Comparison of ENCODE assay signal across 8 cellular contexts in genomic region chr19:10871711-10872550, GRCh38. TPM values are rescaled to one million over a fixed set of nuclear protein-coding genes. Genes with fewer than 3 reads are reported as not detected.
A peak's percentile ranks its signal among the peaks of the same experiment; 100 is the strongest.
DNase-seq lines count a peak whose midpoint lies in the region; ATAC-seq, FAIRE-seq and TF ChIP-seq lines count a peak whose summit lies in the region.

No MANE protein-coding gene starts in this region.

- POLR2A ChIA-PET in HepG2 (lab: Yijun Ruan, JAX) = interaction anchor here (2.4 kb wide), 1 partner anchor 36 kb away, joined by 7 read pairs; the partner anchor contains the start of gene TMED1

- peaks cover 20% of the 10 kb centered on the region for H3K4me1 Mint-ChIP-seq in central memory CD8-positive, alpha-beta T cell

- ATAC-seq in GM18517 (IDR thresholded peaks at IDR 0.05; ENCODE audit: unreplicated experiment) (peak; percentile 2), HG03039 (IDR thresholded peaks at IDR 0.05; ENCODE audit: unreplicated experiment) (peak; percentile 13), HepG2 (peak; percentile 8)
- ATAC-seq in central memory CD8-positive, alpha-beta T cell (replicated peaks; ENCODE audit: extremely low read depth, poor library complexity, severe bottlenecking) = no peak

- TF ChIP-seq EP300 in HepG2 (IDR thresholded peaks at IDR 0.05; ENCODE audit: low read depth in 2 of 2, low read length in 2 of 2) (no peak), HepG2 (CRISPR knock-in tag; IDR thresholded peaks at IDR 0.05; ENCODE audit: borderline replicate concordance) (no peak)

- H3K9ac ChIP-seq in HepG2 (ENCODE audit: insufficient read depth, low read depth, low read length) = peak overlapping the region; percentile 82

- H3K4me2 ChIP-seq in HepG2 (ENCODE audit: low read depth, low read length) = peak overlapping the region; percentile 87

- WGBS in HepG2 (ENCODE audit: low lambda C conversion rate) = 1% methylated on average over 18 of the region's 91 CpGs

- peaks cover 11% of the 10 kb centered on the region for H3K36me3 Mint-ChIP-seq in central memory CD8-positive, alpha-beta T cell (ENCODE audit: insufficient read depth)

- DNase-seq in T-helper 22 cell (ENCODE audit: low read depth) (peak; percentile 7), HepG2 (ENCODE audit: low spot score) (no peak), mucosa of gallbladder (ENCODE audit: low spot score) (no peak), NCI-H187 treated with DMSO at 0.1 percent for 48 hours (lab: John Stamatoyannopoulos, UW) (no peak)
- DNase-seq in central memory CD8-positive, alpha-beta T cell (ENCODE audit: low spot score in 2 of 2) = no peak
- peak; percentile 10 for DNase-seq in stimulated activated CD8-positive, alpha-beta memory T cell treated with anti-CD3 and anti-CD28 coated beads, Interleukin-15, amount 100 ng/mL, for 24 hours (ENCODE audit: low read depth)

- H3K4me1 ChIP-seq in HepG2 (ENCODE audit: insufficient read depth, low read length) = peaks cover 57% of the 10 kb centered on the region

- in situ Hi-C loops in HepG2 (cut with HindIII; ENCODE audit: extremely low pct_ligation_motif_present, low pct_unique_long_range_greater_than_20kb) = no loop called here

- H3K4me3 Mint-ChIP-seq in central memory CD8-positive, alpha-beta T cell = peak overlapping the region; percentile 81

- intact Hi-C loops in HepG2 (cut with micrococcal nuclease; ENCODE audit: unreplicated experiment) = loop anchor here (10.0 kb wide), 1 partner anchor 53 kb away; the partner anchor contains the start of genes TIMM29 and YIPF2

- peak overlapping the region; percentile 60 for H3K27ac ChIP-seq in HepG2 (ENCODE audit: extremely low read length, insufficient read depth, low read length)

- no peaks in the 10 kb centered on the region for H3K9me3 Mint-ChIP-seq in central memory CD8-positive, alpha-beta T cell

- H3K27me3 ChIP-seq in HepG2 (ENCODE audit: control insufficient read depth in 1 of 2, insufficient read depth in 2 of 2, low read length in 2 of 2) = no peaks in the 10 kb centered on the region

- no peak for FAIRE-seq in HepG2 (lab: Jason Lieb, UNC)

- CTCF ChIA-PET in HepG2 (lab: Yijun Ruan, JAX; ENCODE audit: low intra/inter-chr PET ratio, low total read pairs) = no interaction called here

- peak overlapping the region; percentile 52 for H3K27ac Mint-ChIP-seq in central memory CD8-positive, alpha-beta T cell (ENCODE audit: low read depth)

- H2AFZ ChIP-seq in HepG2 (ENCODE audit: low read length) = no peak overlapping the region

- H3K79me2 ChIP-seq in HepG2 (ENCODE audit: insufficient read depth, low read length) = peaks cover 41% of the 10 kb centered on the region

- no peak for TF ChIP-seq RAD21 in HepG2 (CRISPR knock-in tag; IDR thresholded peaks at IDR 0.05)

- no peaks in the 10 kb centered on the region for H3K27me3 Mint-ChIP-seq in central memory CD8-positive, alpha-beta T cell

- no peak for TF ChIP-seq CTCF in HepG2 (CRISPR knock-in tag; IDR thresholded peaks at IDR 0.05)

- peak overlapping the region; percentile 85 to 96 (median 87) for H3K4me3 ChIP-seq in HepG2 (replicated peaks in 1 of 3; ENCODE audit: insufficient read depth in 1 of 3, low read depth in 2 of 3, low read length in 3 of 3)

- BruUV-seq in HepG2 (replicated peaks; lab: Mats Ljungman, UMichigan) = no TSS peak

- H3K36me3 ChIP-seq in HepG2 (replicated peaks in 1 of 2; ENCODE audit: control insufficient read depth in 1 of 2, insufficient read depth in 2 of 2, low read length in 2 of 2) = peaks cover 0 to 2% of the 10 kb centered on the region in 2 experiments; a peak in 1 of 5 replicates

- no peak for TF ChIP-seq POLR2A in HepG2 (IDR thresholded peaks at IDR 0.05; ENCODE audit: insufficient read depth in 1 of 2, low read depth in 2 of 2, low read length in 2 of 2)

- H3K9me3 ChIP-seq in HepG2 (ENCODE audit: low read length) = no peaks in the 10 kb centered on the region

- H4K20me1 ChIP-seq in HepG2 (ENCODE audit: insufficient read depth, low read length) = no peaks in the 10 kb centered on the region

RNA-seq across cellular contexts. Expression of gene CARM1, which starts 0.6 kb away (rescaled TPM):
- total RNA-seq in HepG2 (2016; rRNA removed; fragmentation: Illumina TruSeq; extraction: Trizol) (21.9 and 27.6 TPM in 2 replicates), mucosa of gallbladder (33.5 TPM)
- total RNA-seq in HepG2 (2016; cell fraction: cytosol; rRNA removed; fragmentation: Illumina TruSeq; extraction: Trizol; ENCODE audit: low read depth) = 8.8 and 9.4 TPM in 2 replicates
- 18.6 and 27.9 TPM in 2 replicates for total RNA-seq in HepG2 (2016; cell fraction: insoluble cytoplasmic fraction; rRNA removed; fragmentation: Illumina TruSeq; extraction: Trizol)
- total RNA-seq in HepG2 (2016; cell fraction: membrane; rRNA removed; fragmentation: Illumina TruSeq; extraction: Trizol) = 21.1 and 24.7 TPM in 2 replicates
- 16.8 and 18.1 TPM in 2 replicates for total RNA-seq in HepG2 (2016; cell fraction: nucleus; rRNA removed; fragmentation: Illumina TruSeq; extraction: Trizol)
- polyA plus RNA-seq in HepG2 (2011; rRNA removed) = 53.0 and 55.8 TPM in 2 replicates
- polyA plus RNA-seq in HepG2 (2011; cell fraction: cytosol; rRNA removed) = 27.6 and 51.7 TPM in 2 replicates
- 83.1 and 120 TPM in 2 replicates for polyA plus RNA-seq in HepG2 (2011; cell fraction: nucleus; rRNA removed)
- 33.4 and 44.2 TPM in 2 replicates for polyA plus RNA-seq in HepG2 (2012)
- polyA plus RNA-seq in HepG2 (2016; cell fraction: cytosol; fragmentation: Illumina TruSeq; extraction: Trizol; ENCODE audit: low read depth) = 12.8 and 12.9 TPM in 2 replicates
- polyA plus RNA-seq in HepG2 (2016; cell fraction: insoluble cytoplasmic fraction; fragmentation: Illumina TruSeq; extraction: Trizol; ENCODE audit: low read depth) = 41.9 and 59.7 TPM in 2 replicates
- polyA plus RNA-seq in HepG2 (2016; cell fraction: membrane; fragmentation: Illumina TruSeq; extraction: Trizol; ENCODE audit: low read depth) = 29.0 and 31.4 TPM in 2 replicates
- polyA plus RNA-seq in HepG2 (2016; cell fraction: nucleus; fragmentation: Illumina TruSeq; extraction: Trizol; ENCODE audit: insufficient read depth, low read depth) = 54.5 and 65.3 TPM in 2 replicates
- 34.3 and 76.6 TPM in 2 replicates for polyA minus RNA-seq in HepG2 (2011; rRNA and poly(A)+ RNA removed; ENCODE audit: low replicate concordance)
- polyA minus RNA-seq in HepG2 (2011; cell fraction: cytosol; rRNA and poly(A)+ RNA removed) = 18.8 and 19.0 TPM in 2 replicates
- 16.2 and 20.0 TPM in 2 replicates for polyA minus RNA-seq in HepG2 (2011; cell fraction: nucleus; rRNA and poly(A)+ RNA removed)

RNA-seq across cellular contexts. Expression of gene C19orf38, which starts 23.7 kb away (rescaled TPM):
- not detected in 2 replicates for total RNA-seq in HepG2 (2016; rRNA removed; fragmentation: Illumina TruSeq; extraction: Trizol)
- not detected in 2 replicates for total RNA-seq in HepG2 (2016; cell fraction: cytosol; rRNA removed; fragmentation: Illumina TruSeq; extraction: Trizol; ENCODE audit: low read depth)
- total RNA-seq in HepG2 (2016; cell fraction: insoluble cytoplasmic fraction; rRNA removed; fragmentation: Illumina TruSeq; extraction: Trizol) = not detected in 2 replicates
- 0.37 TPM in 1 of 2 replicates, not detected in the other for total RNA-seq in HepG2 (2016; cell fraction: membrane; rRNA removed; fragmentation: Illumina TruSeq; extraction: Trizol)
- not detected in 2 replicates for total RNA-seq in HepG2 (2016; cell fraction: nucleus; rRNA removed; fragmentation: Illumina TruSeq; extraction: Trizol)
- polyA plus RNA-seq in HepG2 (2011; rRNA removed) = 0.10 and 0.11 TPM in 2 replicates
- polyA plus RNA-seq in HepG2 (2011; cell fraction: cytosol; rRNA removed) = 0.09 TPM in 1 of 2 replicates, not detected in the other
- not detected in 2 replicates for polyA plus RNA-seq in HepG2 (2011; cell fraction: nucleus; rRNA removed)
- 0.12 TPM in 1 of 2 replicates, not detected in the other for polyA plus RNA-seq in HepG2 (2012)
- not detected in 2 replicates for polyA plus RNA-seq in HepG2 (2016; cell fraction: cytosol; fragmentation: Illumina TruSeq; extraction: Trizol; ENCODE audit: low read depth)
- not detected in 2 replicates for polyA plus RNA-seq in HepG2 (2016; cell fraction: insoluble cytoplasmic fraction; fragmentation: Illumina TruSeq; extraction: Trizol; ENCODE audit: low read depth)
- 0.14 TPM in 1 of 2 replicates, not detected in the other for polyA plus RNA-seq in HepG2 (2016; cell fraction: membrane; fragmentation: Illumina TruSeq; extraction: Trizol; ENCODE audit: low read depth)
- not detected in 2 replicates for polyA plus RNA-seq in HepG2 (2016; cell fraction: nucleus; fragmentation: Illumina TruSeq; extraction: Trizol; ENCODE audit: insufficient read depth, low read depth)
- polyA minus RNA-seq in HepG2 (2011; rRNA and poly(A)+ RNA removed; ENCODE audit: low replicate concordance) = 0.49 TPM in 1 of 2 replicates, not detected in the other
- not detected in 2 replicates for polyA minus RNA-seq in HepG2 (2011; cell fraction: cytosol; rRNA and poly(A)+ RNA removed)
- polyA minus RNA-seq in HepG2 (2011; cell fraction: nucleus; rRNA and poly(A)+ RNA removed) = not detected in 2 replicates
- 0.78 TPM for total RNA-seq in mucosa of gallbladder

RNA-seq across cellular contexts. Expression of gene TMED1, which starts 35.9 kb away (rescaled TPM):
- 26.4 and 51.8 TPM in 2 replicates for total RNA-seq in HepG2 (2016; rRNA removed; fragmentation: Illumina TruSeq; extraction: Trizol)
- total RNA-seq in HepG2 (2016; cell fraction: cytosol; rRNA removed; fragmentation: Illumina TruSeq; extraction: Trizol; ENCODE audit: low read depth) = 16.7 and 20.2 TPM in 2 replicates
- 27.5 and 55.8 TPM in 2 replicates for total RNA-seq in HepG2 (2016; cell fraction: insoluble cytoplasmic fraction; rRNA removed; fragmentation: Illumina TruSeq; extraction: Trizol)
- total RNA-seq in HepG2 (2016; cell fraction: membrane; rRNA removed; fragmentation: Illumina TruSeq; extraction: Trizol) = 28.1 and 29.2 TPM in 2 replicates
- 33.0 and 36.4 TPM in 2 replicates for total RNA-seq in HepG2 (2016; cell fraction: nucleus; rRNA removed; fragmentation: Illumina TruSeq; extraction: Trizol)
- 48.3 and 59.9 TPM in 2 replicates for polyA plus RNA-seq in HepG2 (2011; rRNA removed)
- 79.8 and 90.0 TPM in 2 replicates for polyA plus RNA-seq in HepG2 (2011; cell fraction: cytosol; rRNA removed)
- polyA plus RNA-seq in HepG2 (2011; cell fraction: nucleus; rRNA removed) = 24.7 and 26.9 TPM in 2 replicates
- 25.8 and 36.4 TPM in 2 replicates for polyA plus RNA-seq in HepG2 (2012)
- polyA plus RNA-seq in HepG2 (2016; cell fraction: cytosol; fragmentation: Illumina TruSeq; extraction: Trizol; ENCODE audit: low read depth) = 15.9 and 17.5 TPM in 2 replicates
- polyA plus RNA-seq in HepG2 (2016; cell fraction: insoluble cytoplasmic fraction; fragmentation: Illumina TruSeq; extraction: Trizol; ENCODE audit: low read depth) = 22.0 and 23.3 TPM in 2 replicates
- 17.1 and 19.3 TPM in 2 replicates for polyA plus RNA-seq in HepG2 (2016; cell fraction: membrane; fragmentation: Illumina TruSeq; extraction: Trizol; ENCODE audit: low read depth)
- polyA plus RNA-seq in HepG2 (2016; cell fraction: nucleus; fragmentation: Illumina TruSeq; extraction: Trizol; ENCODE audit: insufficient read depth, low read depth) = 53.0 and 55.2 TPM in 2 replicates
- polyA minus RNA-seq in HepG2 (2011; rRNA and poly(A)+ RNA removed; ENCODE audit: low replicate concordance) = 28.9 and 40.3 TPM in 2 replicates
- polyA minus RNA-seq in HepG2 (2011; cell fraction: cytosol; rRNA and poly(A)+ RNA removed) = 17.3 and 19.4 TPM in 2 replicates
- 7.7 and 10.1 TPM in 2 replicates for polyA minus RNA-seq in HepG2 (2011; cell fraction: nucleus; rRNA and poly(A)+ RNA removed)
- 30.2 TPM for total RNA-seq in mucosa of gallbladder

RNA-seq across cellular contexts. Expression of gene YIPF2, which starts 56.5 kb away (rescaled TPM):
- 22.7 and 37.3 TPM in 2 replicates for total RNA-seq in HepG2 (2016; rRNA removed; fragmentation: Illumina TruSeq; extraction: Trizol)
- total RNA-seq in HepG2 (2016; cell fraction: cytosol; rRNA removed; fragmentation: Illumina TruSeq; extraction: Trizol; ENCODE audit: low read depth) = 17.0 and 24.9 TPM in 2 replicates
- total RNA-seq in HepG2 (2016; cell fraction: insoluble cytoplasmic fraction; rRNA removed; fragmentation: Illumina TruSeq; extraction: Trizol) = 18.1 and 40.3 TPM in 2 replicates
- 33.8 and 40.6 TPM in 2 replicates for total RNA-seq in HepG2 (2016; cell fraction: membrane; rRNA removed; fragmentation: Illumina TruSeq; extraction: Trizol)
- 29.4 and 31.8 TPM in 2 replicates for total RNA-seq in HepG2 (2016; cell fraction: nucleus; rRNA removed; fragmentation: Illumina TruSeq; extraction: Trizol)
- polyA plus RNA-seq in HepG2 (2011; rRNA removed) = 53.2 and 59.7 TPM in 2 replicates
- polyA plus RNA-seq in HepG2 (2011; cell fraction: cytosol; rRNA removed) = 46.3 and 77.8 TPM in 2 replicates
- polyA plus RNA-seq in HepG2 (2011; cell fraction: nucleus; rRNA removed) = 119 and 138 TPM in 2 replicates
- 23.3 and 34.0 TPM in 2 replicates for polyA plus RNA-seq in HepG2 (2012)
- 20.2 and 27.8 TPM in 2 replicates for polyA plus RNA-seq in HepG2 (2016; cell fraction: cytosol; fragmentation: Illumina TruSeq; extraction: Trizol; ENCODE audit: low read depth)
- 19.3 and 20.0 TPM in 2 replicates for polyA plus RNA-seq in HepG2 (2016; cell fraction: insoluble cytoplasmic fraction; fragmentation: Illumina TruSeq; extraction: Trizol; ENCODE audit: low read depth)
- 25.6 and 30.0 TPM in 2 replicates for polyA plus RNA-seq in HepG2 (2016; cell fraction: membrane; fragmentation: Illumina TruSeq; extraction: Trizol; ENCODE audit: low read depth)
- 55.7 and 57.0 TPM in 2 replicates for polyA plus RNA-seq in HepG2 (2016; cell fraction: nucleus; fragmentation: Illumina TruSeq; extraction: Trizol; ENCODE audit: insufficient read depth, low read depth)
- polyA minus RNA-seq in HepG2 (2011; rRNA and poly(A)+ RNA removed; ENCODE audit: low replicate concordance) = 50.6 and 120 TPM in 2 replicates
- 34.1 and 39.4 TPM in 2 replicates for polyA minus RNA-seq in HepG2 (2011; cell fraction: cytosol; rRNA and poly(A)+ RNA removed)
- polyA minus RNA-seq in HepG2 (2011; cell fraction: nucleus; rRNA and poly(A)+ RNA removed) = 26.1 and 28.1 TPM in 2 replicates
- 76.8 TPM for total RNA-seq in mucosa of gallbladder

RNA-seq across cellular contexts. Expression of gene TIMM29, which starts 56.7 kb away (rescaled TPM):
- total RNA-seq in HepG2 (2016; rRNA removed; fragmentation: Illumina TruSeq; extraction: Trizol) = 25.6 and 33.8 TPM in 2 replicates
- total RNA-seq in HepG2 (2016; cell fraction: cytosol; rRNA removed; fragmentation: Illumina TruSeq; extraction: Trizol; ENCODE audit: low read depth) = 5.7 and 6.8 TPM in 2 replicates
- 21.9 and 35.0 TPM in 2 replicates for total RNA-seq in HepG2 (2016; cell fraction: insoluble cytoplasmic fraction; rRNA removed; fragmentation: Illumina TruSeq; extraction: Trizol)
- total RNA-seq in HepG2 (2016; cell fraction: membrane; rRNA removed; fragmentation: Illumina TruSeq; extraction: Trizol) = 17.3 and 19.4 TPM in 2 replicates
- total RNA-seq in HepG2 (2016; cell fraction: nucleus; rRNA removed; fragmentation: Illumina TruSeq; extraction: Trizol) = 14.3 and 19.7 TPM in 2 replicates
- polyA plus RNA-seq in HepG2 (2011; rRNA removed) = 7.0 and 7.1 TPM in 2 replicates
- 6.4 and 7.7 TPM in 2 replicates for polyA plus RNA-seq in HepG2 (2011; cell fraction: cytosol; rRNA removed)
- 6.8 and 6.9 TPM in 2 replicates for polyA plus RNA-seq in HepG2 (2011; cell fraction: nucleus; rRNA removed)
- polyA plus RNA-seq in HepG2 (2012) = 11.2 and 12.5 TPM in 2 replicates
- 4.1 and 4.4 TPM in 2 replicates for polyA plus RNA-seq in HepG2 (2016; cell fraction: cytosol; fragmentation: Illumina TruSeq; extraction: Trizol; ENCODE audit: low read depth)
- polyA plus RNA-seq in HepG2 (2016; cell fraction: insoluble cytoplasmic fraction; fragmentation: Illumina TruSeq; extraction: Trizol; ENCODE audit: low read depth) = 17.0 and 19.4 TPM in 2 replicates
- polyA plus RNA-seq in HepG2 (2016; cell fraction: membrane; fragmentation: Illumina TruSeq; extraction: Trizol; ENCODE audit: low read depth) = 9.5 and 10.3 TPM in 2 replicates
- polyA plus RNA-seq in HepG2 (2016; cell fraction: nucleus; fragmentation: Illumina TruSeq; extraction: Trizol; ENCODE audit: insufficient read depth, low read depth) = 18.8 and 25.6 TPM in 2 replicates
- 7.1 and 11.2 TPM in 2 replicates for polyA minus RNA-seq in HepG2 (2011; rRNA and poly(A)+ RNA removed; ENCODE audit: low replicate concordance)
- 7.9 and 8.4 TPM in 2 replicates for polyA minus RNA-seq in HepG2 (2011; cell fraction: cytosol; rRNA and poly(A)+ RNA removed)
- 5.7 and 5.8 TPM in 2 replicates for polyA minus RNA-seq in HepG2 (2011; cell fraction: nucleus; rRNA and poly(A)+ RNA removed)
- total RNA-seq in mucosa of gallbladder = 23.8 TPM

Comparison
In these comparisons a context has a peak if more than half of its experiments do, and no peak if none do; other contexts are left out.
1. DNase-seq: peak in T-helper 22 cell (single experiment) and stimulated activated CD8-positive, alpha-beta memory T cell treated with anti-CD3 and anti-CD28 coated beads, Interleukin-15, amount 100 ng/mL, for 24 hours (single experiment); none in central memory CD8-positive, alpha-beta T cell (0 of 2), HepG2 (single experiment), mucosa of gallbladder (single experiment) and NCI-H187 treated with DMSO at 0.1 percent for 48 hours (single experiment).